Comparison of ENCODE assay signal across 9 cellular contexts in the genomic region with DNA sequence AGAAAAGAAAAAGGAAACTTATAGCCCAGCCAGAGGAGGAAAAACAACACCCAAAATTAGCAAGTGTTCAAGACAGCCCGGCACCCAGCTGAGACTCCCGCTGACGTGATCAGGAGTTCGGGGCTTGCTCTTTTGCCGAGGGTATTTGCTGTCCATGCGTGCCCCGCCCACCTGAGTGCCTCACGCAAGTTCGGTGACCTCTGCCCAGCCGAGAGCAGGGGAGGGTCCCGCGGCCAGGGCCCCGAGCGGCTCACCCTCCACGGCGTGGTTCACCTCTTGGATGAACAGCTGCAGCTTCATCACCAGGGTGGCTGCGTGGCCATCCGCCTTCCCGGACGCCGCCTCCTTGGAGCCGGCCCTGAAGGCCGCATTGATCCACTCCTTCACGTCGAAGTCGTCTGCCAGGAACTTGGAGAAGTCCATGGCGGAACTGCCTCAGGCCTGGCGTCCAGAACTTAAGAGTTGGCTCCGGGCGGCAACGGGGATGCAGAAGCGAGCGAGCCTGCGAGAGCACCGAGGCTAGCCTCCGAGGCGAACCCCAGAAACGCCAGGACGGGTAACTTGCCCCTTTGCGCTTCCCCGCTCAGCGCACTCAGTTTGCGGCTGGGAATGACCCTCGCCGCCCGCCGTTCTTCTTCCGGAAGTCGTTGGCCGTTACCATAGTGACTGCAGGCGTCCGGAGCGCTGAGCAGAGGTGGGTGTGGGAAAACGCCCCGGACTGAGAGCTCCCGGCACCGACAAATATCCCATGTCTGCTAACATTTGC. TPM values are rescaled to one million over a fixed set of nuclear protein-coding genes. Genes with fewer than 3 reads are reported as not detected.
A peak's percentile ranks its signal among the peaks of the same experiment; 100 is the strongest.
DNase-seq lines count a peak whose midpoint lies in the region; ATAC-seq, FAIRE-seq and TF ChIP-seq lines count a peak whose summit lies in the region.
"Had no signal": no experiment of that assay in that cellular context is flagged by ENCODE, and none has a peak within 500 bp of the region (broad histone marks: within the 10 kb centered on the region; RNA-seq: fewer than 3 reads in every experiment).

A gene (minus strand): TSS at position 618 of the 766 bp plus-strand sequence. CDS start 195 bp downstream, at position 423.

- H3K9me3 ChIP-seq in BE2C, result no peaks in the 10 kb centered on the region
- H3K9me3 ChIP-seq in duodenal mucosa (ENCODE audit: control insufficient read depth in 1 of 2, low read length in 2 of 2), result no peaks in the 10 kb centered on the region
- no peaks in the 10 kb centered on the region for H3K9me3 ChIP-seq in right lobe of liver

- no peaks in the 10 kb centered on the region for H3K27me3 Mint-ChIP-seq in activated CD8-positive, alpha-beta T cell treated with anti-CD3 and anti-CD28 coated beads for 36 hours

- no peak for TF ChIP-seq POLR2A in right lobe of liver (IDR thresholded peaks at IDR 0.05)

- FAIRE-seq in GM19239 (lab: Jason Lieb, UNC), result peak; percentile 89
- FAIRE-seq: colon had no signal

- H3K27me3 ChIP-seq in BE2C, result no peaks in the 10 kb centered on the region
- H3K27me3 ChIP-seq in duodenal mucosa (ENCODE audit: control insufficient read depth in 1 of 2, insufficient read depth in 2 of 2, low read length in 2 of 2), result no peaks in the 10 kb centered on the region
- no peaks in the 10 kb centered on the region for H3K27me3 ChIP-seq in right lobe of liver

- H3K27ac Mint-ChIP-seq in activated CD8-positive, alpha-beta T cell treated with anti-CD3 and anti-CD28 coated beads for 36 hours, result peak within 1 kb of the TSS; percentile 90

- H3K36me3 ChIP-seq in BE2C, result no peaks in the 10 kb centered on the region
- H3K36me3 ChIP-seq in duodenal mucosa (ENCODE audit: control insufficient read depth in 1 of 2, insufficient read depth in 2 of 2, low read length in 2 of 2), result no peaks in the 10 kb centered on the region
- H3K36me3 ChIP-seq in right lobe of liver, result peaks cover 0 to 7% (median 0%) of the 10 kb centered on the region in 4 donors

- CTCF ChIA-PET in activated CD8-positive, alpha-beta T cell treated with anti-CD3 and anti-CD28 coated beads for 36 hours (lab: Charles Lee), result interaction anchor here (4.3 kb wide), 1 partner anchor 18 kb away, joined by 47 read pairs; no protein-coding TSS in a partner anchor

- TF ChIP-seq CTCF in BE2C (IDR thresholded peaks at IDR 0.05; ENCODE audit: low read depth, low read length), result no peak
- no peak for TF ChIP-seq CTCF in activated CD8-positive, alpha-beta T cell treated with anti-CD3 and anti-CD28 coated beads for 36 hours (IDR thresholded peaks at IDR 0.05)
- TF ChIP-seq CTCF in right lobe of liver (IDR thresholded peaks at IDR 0.05), result no peak

- intact Hi-C loops in activated CD8-positive, alpha-beta T cell treated with anti-CD3 and anti-CD28 coated beads for 36 hours (cut with micrococcal nuclease), result no loop called here
- intact Hi-C loops in right lobe of liver (cut with DNase I), result no loop called here

- no peaks in the 10 kb centered on the region for H3K9me3 Mint-ChIP-seq in activated CD8-positive, alpha-beta T cell treated with anti-CD3 and anti-CD28 coated beads for 36 hours

- peak within 1 kb of the TSS; percentile 89 to 95 for H3K9ac ChIP-seq in duodenal mucosa (ENCODE audit: low read depth in 1 of 2, low read length in 2 of 2)

- peak; percentile 85 for ATAC-seq in HG03460 (IDR thresholded peaks at IDR 0.05; ENCODE audit: unreplicated experiment)
- ATAC-seq in activated CD8-positive, alpha-beta T cell treated with anti-CD3 and anti-CD28 coated beads for 36 hours, result peak; percentile 95
- peak; percentile 93 to 96 (median 94) for ATAC-seq in right lobe of liver

- DNase-seq in BE2C, result peak; percentile 88
- DNase-seq in GM19239 (ENCODE audit: insufficient read length, low spot score), result peak; percentile 83
- DNase-seq in NCI-H82 (lab: John Stamatoyannopoulos, UW), result peak; percentile 85
- DNase-seq in activated CD8-positive, alpha-beta T cell treated with anti-CD3 and anti-CD28 coated beads for 36 hours, result peak; percentile 91
- peak; percentile 86 to 92 (median 91) for DNase-seq in right lobe of liver
- DNase-seq in stimulated activated CD4-positive, alpha-beta T cell treated with anti-CD3 and anti-CD28 coated beads, Interleukin-4, amount 100 ng/mL, for 1 hour, result peak; percentile 86

- H3K36me3 Mint-ChIP-seq in activated CD8-positive, alpha-beta T cell treated with anti-CD3 and anti-CD28 coated beads for 36 hours (ENCODE audit: low read depth), result no peaks in the 10 kb centered on the region

- under 1% methylated on average over 27 of the region's 57 CpGs for WGBS in right lobe of liver (ENCODE audit: insufficient coverage, low coverage, low lambda C conversion rate, missing lambda C conversion rate)

- H3K4me1 ChIP-seq in BE2C (no peaks in the 10 kb centered on the region), duodenal mucosa (ENCODE audit: control insufficient read depth in 1 of 2, insufficient read depth in 2 of 2, low read length in 2 of 2) (peaks cover 9 to 21% of the 10 kb centered on the region in 2 donors), right lobe of liver (peaks cover 0 to 18% (median 8%) of the 10 kb centered on the region in 4 donors)

- H3K27ac ChIP-seq in duodenal mucosa (ENCODE audit: low read depth, low read length), result peak within 1 kb of the TSS; percentile 70
- H3K27ac ChIP-seq in right lobe of liver, result peak within 1 kb of the TSS; percentile 66 to 93 (median 74)

- peaks cover 18% of the 10 kb centered on the region for H3K4me1 Mint-ChIP-seq in activated CD8-positive, alpha-beta T cell treated with anti-CD3 and anti-CD28 coated beads for 36 hours (ENCODE audit: low read depth)

- peak within 1 kb of the TSS; percentile 85 for H3K4me3 ChIP-seq in BE2C (ENCODE audit: low read depth, low read length)
- H3K4me3 ChIP-seq in duodenal mucosa (ENCODE audit: low read depth in 1 of 2, low read length in 2 of 2), result peak within 1 kb of the TSS; percentile 91 to 99
- peak within 1 kb of the TSS; percentile 78 to 90 (median 83) for H3K4me3 ChIP-seq in right lobe of liver

- peak within 1 kb of the TSS; percentile 86 for H3K4me3 Mint-ChIP-seq in activated CD8-positive, alpha-beta T cell treated with anti-CD3 and anti-CD28 coated beads for 36 hours

- POLR2A ChIA-PET in activated CD8-positive, alpha-beta T cell treated with anti-CD3 and anti-CD28 coated beads for 36 hours (lab: Charles Lee), result interaction anchor here (0.7 to 1.4 kb wide), 6 partner anchors 13 to 188 kb away, joined by 3 to 4 read pairs (median 3); a partner anchor contains a TSS

RNA-seq across cellular contexts. Expression of the gene that starts here (rescaled TPM):
- polyA plus RNA-seq in BE2C (2012; ENCODE audit: insufficient read depth, insufficient read length, low read depth), result 18.2 TPM
- 10 to 100 TPM; 16.4 to 16.7 TPM for total RNA-seq in activated CD8-positive, alpha-beta T cell treated with anti-CD3 and anti-CD28 coated beads for 36 hours
- 10 to 100 TPM in 1 of 6 experiments, 1 to 10 TPM in 5; 7.5 to 11.2 (median 8.4) TPM for total RNA-seq in right lobe of liver

Comparison
In these comparisons a context has a peak if more than half of its experiments do, and no peak if none do; other contexts are left out.
1. Peak in every context shown above with its lines: DNase-seq, ATAC-seq, H3K4me3 ChIP-seq and H3K27ac ChIP-seq.